Comparison of ENCODE assay signal across 28 cellular contexts in the genomic region with DNA sequence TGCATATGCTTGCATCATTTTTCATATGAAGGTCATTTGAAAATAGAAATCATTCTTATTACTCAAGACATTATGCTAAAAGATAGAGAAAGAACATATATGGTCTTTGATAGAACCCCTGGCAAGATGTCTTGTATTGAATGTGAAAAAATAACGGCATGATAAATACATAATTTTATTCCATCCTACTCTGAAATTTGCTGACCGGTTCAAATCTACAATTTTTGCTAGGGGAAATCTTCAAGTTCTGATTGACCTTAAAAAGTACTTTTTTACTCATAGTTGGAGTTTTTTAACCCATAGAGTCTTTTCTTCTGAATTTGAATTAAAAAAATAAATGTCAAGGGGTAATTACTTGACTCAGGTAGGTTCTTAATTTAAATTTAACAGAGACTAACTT.
"Had no signal": no experiment of that assay in that cellular context is flagged by ENCODE, and none has a peak within 500 bp of the region (broad histone marks: within the 10 kb centered on the region; RNA-seq: fewer than 3 reads in every experiment).

No MANE protein-coding gene starts in this region.

- H3K4me3 ChIP-seq: colonic mucosa, coronary artery, dorsolateral prefrontal cortex, esophagus muscularis mucosa, esophagus squamous epithelium, gastrocnemius medialis, gastroesophageal sphincter, heart left ventricle, heart right ventricle, hepatocyte had no signal

- H3K4me1 ChIP-seq: colonic mucosa, esophagus muscularis mucosa, esophagus squamous epithelium, foreskin keratinocyte, gastrocnemius medialis, gastroesophageal sphincter, heart left ventricle, heart right ventricle had no signal

- H3K27ac ChIP-seq: colonic mucosa, coronary artery, dorsolateral prefrontal cortex, epithelial cell of prostate, esophagus muscularis mucosa, esophagus squamous epithelium, foreskin keratinocyte, gastrocnemius medialis, gastroesophageal sphincter, heart left ventricle, heart right ventricle, hepatocyte had no signal

- ATAC-seq: effector memory CD8-positive, alpha-beta T cell; esophagus mucosa; foreskin keratinocyte; gastrocnemius medialis; gastroesophageal sphincter; heart left ventricle; heart right ventricle had no signal

- DNase-seq: colonic mucosa; cortex of kidney; dermis blood vessel endothelial cell; dorsolateral prefrontal cortex; effector CD4-positive, alpha-beta T cell; effector CD8-positive, alpha-beta T cell; effector memory CD4-positive, alpha-beta T cell; effector memory CD8-positive, alpha-beta T cell; endodermal cell; erythroblast; esophagus squamous epithelium; foreskin fibroblast; foreskin keratinocyte; foreskin melanocyte; gastrocnemius medialis; glutamatergic neuron; head of caudate nucleus; heart left ventricle; heart right ventricle had no signal

- H3K9me3 ChIP-seq: colonic mucosa, esophagus muscularis mucosa, esophagus squamous epithelium, gastrocnemius medialis, gastroesophageal sphincter, heart left ventricle, heart right ventricle had no signal

- H3K36me3 ChIP-seq: colonic mucosa, esophagus muscularis mucosa, esophagus squamous epithelium, gastrocnemius medialis, gastroesophageal sphincter, heart left ventricle, heart right ventricle had no signal

- H3K79me2 ChIP-seq: hepatocyte had no signal

- H2AFZ ChIP-seq: hepatocyte had no signal

- H3K27me3 ChIP-seq: colonic mucosa, dorsolateral prefrontal cortex, esophagus muscularis mucosa, esophagus squamous epithelium, foreskin keratinocyte, gastrocnemius medialis, gastroesophageal sphincter, heart left ventricle, heart right ventricle, hepatocyte had no signal

- FAIRE-seq: endometrium, endothelial cell of umbilical vein, frontal cortex had no signal

- H3K4me2 ChIP-seq: hepatocyte had no signal
